ENCODE assay signal across 8 cellular contexts in genomic region chr21:42187976-42188653, GRCh38. TPM values are rescaled to one million over a fixed set of nuclear protein-coding genes. Genes with fewer than 3 reads are reported as not detected.
A peak's percentile ranks its signal among the peaks of the same experiment; 100 is the strongest.
DNase-seq lines count a peak whose midpoint lies in the region; ATAC-seq, FAIRE-seq and TF ChIP-seq lines count a peak whose summit lies in the region.

No MANE protein-coding gene starts in this region.

- peak; percentile 90 for ATAC-seq in HG03097 (IDR thresholded peaks at IDR 0.05; ENCODE audit: low FRiP score, unreplicated experiment)
- no peak for ATAC-seq in K562
- peak; percentile 21 to 61 (median 36) for ATAC-seq in psoas muscle
- ATAC-seq in aorta (ENCODE audit: low FRiP score), result peak; percentile 77

- no peaks in the 10 kb centered on the region for H3K9me3 ChIP-seq in K562 (replicated peaks; ENCODE audit: control insufficient read depth, insufficient read depth, low read depth, low read length)
- no peaks in the 10 kb centered on the region for H3K9me3 ChIP-seq in psoas muscle
- H3K9me3 ChIP-seq in aorta (ENCODE audit: control insufficient read depth, low read length), result no peaks in the 10 kb centered on the region

- peak overlapping the region; percentile 76 for H3K4me3 Mint-ChIP-seq in T-helper 2 cell treated with Interferon-gamma antibody and Interleukin-4, amounts not matched to agents 5 μg/mL and 100 μg/mL, for 36 hours

- peaks cover 66% of the 10 kb centered on the region for H3K4me1 Mint-ChIP-seq in T-helper 2 cell treated with Interferon-gamma antibody and Interleukin-4, amounts not matched to agents 5 μg/mL and 100 μg/mL, for 36 hours (ENCODE audit: low read depth)

- H3K27ac Mint-ChIP-seq in T-helper 2 cell treated with Interferon-gamma antibody and Interleukin-4, amounts not matched to agents 5 μg/mL and 100 μg/mL, for 36 hours, result peak overlapping the region; percentile 92

- no peak for TF ChIP-seq EP300 in K562 (IDR thresholded peaks at IDR 0.05; ENCODE audit: low read length)

- H3K27ac ChIP-seq in K562 (ENCODE audit: extremely low read depth, low read depth, low read length), result no peak overlapping the region
- H3K27ac ChIP-seq in psoas muscle, result peak overlapping the region; percentile 58
- no peak overlapping the region for H3K27ac ChIP-seq in aorta (ENCODE audit: low read depth in 1 of 2, low read length in 2 of 2)
- H3K27ac ChIP-seq in RWPE1, result no peak overlapping the region

- no peak overlapping the region for H3K4me3 ChIP-seq in K562
- H3K4me3 ChIP-seq in psoas muscle, result no peak overlapping the region
- no peak overlapping the region for H3K4me3 ChIP-seq in aorta (ENCODE audit: low read length in 2 of 2)

- CTCF ChIA-PET in K562 (lab: Yijun Ruan, JAX; ENCODE audit: low intra/inter-chr PET ratio) (no interaction called here), RWPE1 (lab: Yijun Ruan, JAX) (no interaction called here)

- no peaks in the 10 kb centered on the region for H3K79me2 ChIP-seq in K562 (ENCODE audit: control insufficient read depth, insufficient read depth, low read length)

- peak; percentile 85 for DNase-seq in T-helper 2 cell treated with Interferon-gamma antibody and Interleukin-4, amounts not matched to agents 5 μg/mL and 100 μg/mL, for 36 hours (ENCODE audit: low spot score)
- DNase-seq in K562 (ENCODE audit: extremely low read depth in 1 of 4, low spot score in 3 of 4) (no peak), psoas muscle (no peak), aorta (peak in 1 of 2 donors; percentile 77), RWPE1 (ENCODE audit: low spot score) (no peak), NCI-H446 treated with DMSO at 0.1 percent for 48 hours (lab: John Stamatoyannopoulos, UW) (no peak)

- no peak for FAIRE-seq in K562 (lab: Jason Lieb, UNC)

- in situ Hi-C loops in GM18951 (cut with MboI; ENCODE audit: low sequenced_read_pairs, unreplicated experiment) (no loop called here), K562 (cut with MboI) (no loop called here)

- H3K9me3 Mint-ChIP-seq in T-helper 2 cell treated with Interferon-gamma antibody and Interleukin-4, amounts not matched to agents 5 μg/mL and 100 μg/mL, for 36 hours, result peaks cover 15% of the 10 kb centered on the region

- H3K9me1 ChIP-seq in K562 (ENCODE audit: control insufficient read depth, insufficient read depth, low read length), result no peaks in the 10 kb centered on the region

- H3K36me3 Mint-ChIP-seq in T-helper 2 cell treated with Interferon-gamma antibody and Interleukin-4, amounts not matched to agents 5 μg/mL and 100 μg/mL, for 36 hours (ENCODE audit: low read depth), result peaks cover 11% of the 10 kb centered on the region

- peaks cover 22 to 35% of the 10 kb centered on the region in 2 experiments; a peak in 4 of 5 replicates for H3K27me3 ChIP-seq in K562 (ENCODE audit: control insufficient read depth in 2 of 2, insufficient read depth in 2 of 2, low read length in 2 of 2)
- H3K27me3 ChIP-seq in psoas muscle (ENCODE audit: insufficient read depth in 3 of 3, low read length in 2 of 3), result peaks cover 0 to 2% (median 0%) of the 10 kb centered on the region in 3 donors
- no peaks in the 10 kb centered on the region for H3K27me3 ChIP-seq in aorta (ENCODE audit: control insufficient read depth in 1 of 2, insufficient read depth in 2 of 2, low read length in 1 of 2)

- no peaks in the 10 kb centered on the region for H3K27me3 Mint-ChIP-seq in T-helper 2 cell treated with Interferon-gamma antibody and Interleukin-4, amounts not matched to agents 5 μg/mL and 100 μg/mL, for 36 hours (ENCODE audit: low read depth)

- no peaks in the 10 kb centered on the region for H3K4me1 ChIP-seq in K562 (replicated peaks in 1 of 2; ENCODE audit: control insufficient read depth in 2 of 2, insufficient read depth in 2 of 2, low read length in 2 of 2)
- H3K4me1 ChIP-seq in psoas muscle, result no peaks in the 10 kb centered on the region
- no peaks in the 10 kb centered on the region for H3K4me1 ChIP-seq in aorta (ENCODE audit: control insufficient read depth in 1 of 2, insufficient read depth in 2 of 2, low read length in 2 of 2)

- under 1% methylated on average over 8 of the region's 8 CpGs for WGBS in K562 (ENCODE audit: insufficient coverage, low coverage, missing lambda C conversion rate)
- whole genome bisulfite sequencing in psoas muscle, 3 donors, result 64 to 75% (median 68%) methylated on average over 8 of the region's 8 CpGs
- 71 to 79% methylated on average over 8 of the region's 8 CpGs for whole genome bisulfite sequencing in aorta, 2 donors

- POLR2A ChIA-PET in K562 (lab: Yijun Ruan, JAX) (no interaction called here), RWPE1 (lab: Yijun Ruan, JAX; ENCODE audit: low non-redundant PET) (no interaction called here)

- H4K20me1 ChIP-seq in K562 (replicated peaks; ENCODE audit: control insufficient read depth, insufficient read depth, low read length), result no peaks in the 10 kb centered on the region

- no peak overlapping the region for H3K9ac ChIP-seq in K562 (ENCODE audit: insufficient read depth in 1 of 2, low read depth in 2 of 2, low read length in 2 of 2)

- TF ChIP-seq RAD21 in K562 (CRISPR knock-in tag; conservative IDR thresholded peaks at IDR 0.05 in 1 of 2, IDR thresholded peaks at IDR 0.05 in 1 of 2), result no peak

- no TSS peak for BruUV-seq in K562 (replicated peaks; lab: Mats Ljungman, UMichigan)

- intact Hi-C loops in K562 (cut with micrococcal nuclease), result no loop called here
- intact Hi-C loops in psoas muscle (cut with DNase I), result no loop called here
- intact Hi-C loops in aorta (cut with DNase I), result no loop called here

- TF ChIP-seq CTCF in K562 (IDR thresholded peaks at IDR 0.05 in 2 of 3, conservative IDR thresholded peaks at IDR 0.05 in 1 of 3; ENCODE audit: insufficient read depth in 2 of 3, low read depth in 1 of 3, low read length in 3 of 3), result no peak
- TF ChIP-seq CTCF in psoas muscle (IDR thresholded peaks at IDR 0.05), result no peak
- no peak for TF ChIP-seq CTCF in RWPE1 (conservative IDR thresholded peaks at IDR 0.05; ENCODE audit: low read depth)

- H3K4me2 ChIP-seq in K562 (ENCODE audit: insufficient read depth, low read length), result no peak overlapping the region

- no peak overlapping the region for H2AFZ ChIP-seq in K562 (ENCODE audit: low read depth, low read length)

- TF ChIP-seq POLR2A in GM18951 (IDR thresholded peaks at IDR 0.05; ENCODE audit: extremely low read depth, insufficient read depth, insufficient read length), result peak; percentile 24
- no peak for TF ChIP-seq POLR2A in K562 (conservative IDR thresholded peaks at IDR 0.05)

- H3K36me3 ChIP-seq in K562 (ENCODE audit: control insufficient read depth, insufficient read depth, low read length), result no peaks in the 10 kb centered on the region
- no peaks in the 10 kb centered on the region for H3K36me3 ChIP-seq in psoas muscle (ENCODE audit: insufficient read depth in 1 of 2, low read depth in 1 of 2)
- H3K36me3 ChIP-seq in aorta (ENCODE audit: control insufficient read depth in 1 of 2, insufficient read depth in 2 of 2, low read length in 1 of 2), result no peaks in the 10 kb centered on the region

TF ChIP-seq in K562, 482 proteins besides CTCF, POLR2A, EP300 and RAD21:
- TF ChIP-seq GABPA (tag; conservative IDR thresholded peaks at IDR 0.05; ENCODE audit: low read depth) (peak; percentile 64), ZBTB9 (CRISPR knock-in tag; IDR thresholded peaks at IDR 0.05) (no peak), NR2C2 (CRISPR knock-in tag; IDR thresholded peaks at IDR 0.05) (no peak), NR2C2 (tag; IDR thresholded peaks at IDR 0.05) (peak; percentile 65; the same call in 1 of the 2 replicates), ARID2 (IDR thresholded peaks at IDR 0.05) (no peak)

RNA-seq across cellular contexts. Expression of gene ABCG1, which starts 30.8 kb away (rescaled TPM):
- not detected in 2 replicates for total RNA-seq in K562 (2011; cell fraction: chromatin; rRNA removed; ENCODE audit: low replicate concordance)
- total RNA-seq in K562 (2011; cell fraction: nucleolus; rRNA removed), result not detected in 2 replicates
- total RNA-seq in K562 (2011; cell fraction: nucleoplasm; rRNA removed), result not detected in 2 replicates
- total RNA-seq in K562 (2014; rRNA removed) (0.12 TPM in 1 of 2 replicates, not detected in the other), K562 (2014; rRNA removed; fragmentation: Illumina TruSeq; extraction: Trizol) (not detected in 2 replicates), K562 (2015; rRNA removed; fragmentation: Illumina TruSeq; extraction: Trizol) (0.04 and 0.08 TPM in 2 replicates), K562 (2021) (0.07 and 0.09 TPM in 2 replicates), psoas muscle (10 to 100 TPM in 2 of 4 donors, 1 to 10 TPM in 2; 4.4 to 35.8 (median 16.6) TPM), aorta (10 to 100 TPM; 18.7 to 24.2 TPM)
- polyA plus RNA-seq in K562 (2011; rRNA removed) (not detected in 2 replicates), K562 (2014; fragmentation: Illumina TruSeq; extraction: Trizol) (not detected in 2 replicates), K562 (2014; fragmentation: Nextera tagmentation; extraction: Ambion mirVana) (not detected), K562 (2014; rRNA removed) (not detected in 2 replicates), psoas muscle (1 to 10 TPM; 2.9 to 3.5 (median 3.5) TPM), aorta (1 to 10 TPM; 4.8 to 7.4 TPM)
- polyA plus RNA-seq in K562 (2011; cell fraction: cytosol; rRNA removed), result not detected in 2 replicates
- polyA plus RNA-seq in K562 (2011; cell fraction: nucleus; rRNA removed), result not detected in 2 replicates
- 0.07 TPM in 1 of 2 replicates, not detected in the other for polyA plus RNA-seq in K562 (2012)
- not detected in 2 replicates for polyA minus RNA-seq in K562 (2011; rRNA and poly(A)+ RNA removed)
- not detected in 2 replicates for polyA minus RNA-seq in K562 (2011; cell fraction: cytosol; rRNA and poly(A)+ RNA removed)
- not detected in 2 replicates for polyA minus RNA-seq in K562 (2011; cell fraction: nucleus; rRNA and poly(A)+ RNA removed)

Comparison
In these comparisons a context has a peak if more than half of its experiments do, and no peak if none do; other contexts are left out.
1. RNA of gene ABCG1, which starts 30.8 kb away (total RNA-seq): 4.4 to 35.8 TPM in psoas muscle and 18.7 to 24.2 TPM in aorta; 0.04 to 0.12 TPM in K562; every median in the first group is over 4 times any median in the second.